31 cellular contexts compared by ENCODE assay signal in genomic region chr18:46716336-46716735, GRCh38. TPM values are rescaled to one million over a fixed set of nuclear protein-coding genes. Genes with fewer than 3 reads are reported as not detected.
"Had no signal": no experiment of that assay in that cellular context is flagged by ENCODE, and none has a peak within 500 bp of the region (broad histone marks: within the 10 kb centered on the region; RNA-seq: fewer than 3 reads in every experiment).

No MANE protein-coding gene starts in this region.

- H3K36me3 ChIP-seq: colonic mucosa, esophagus squamous epithelium, gastroesophageal sphincter, WERI-Rb-1 had no signal

- ATAC-seq: activated CD4-positive, CD25-positive, alpha-beta regulatory T cell treated with anti-CD3 and anti-CD28 coated beads, Interleukin-2, amount 50 U/mL, for 24 hours; activated CD8-positive, alpha-beta T cell treated with anti-CD3 and anti-CD28 coated beads for 36 hours; activated T-helper 17 cell treated with anti-CD3 and anti-CD28 coated beads, Interleukin-2, amount 50 U/mL, for 72 hours; gastroesophageal sphincter; T-helper 17 cell had no signal

- H3K9me3 ChIP-seq: colonic mucosa, esophagus squamous epithelium, gastroesophageal sphincter had no signal

- H3K4me3 ChIP-seq: colonic mucosa, esophagus squamous epithelium, gastroesophageal sphincter had no signal

- H3K4me1 ChIP-seq: colonic mucosa, gastroesophageal sphincter had no signal

- H3K27me3 ChIP-seq: colonic mucosa had no signal

- H3K27ac ChIP-seq: colonic mucosa, epithelial cell of prostate, esophagus squamous epithelium, gastroesophageal sphincter, WERI-Rb-1 had no signal

- DNase-seq: activated B cell treated with CpG ODN at 0.5 μM for 24 hours; activated CD4-positive, alpha-beta T cell treated with anti-CD3 and anti-CD28 coated beads for 48 hours; activated CD4-positive, alpha-beta T cell treated with anti-CD3 and anti-CD28 coated beads, Interleukin-2, amount 50 U/mL, for 1 hour; activated CD4-positive, alpha-beta T cell treated with anti-CD3 and anti-CD28 coated beads, Interleukin-2, amount 50 U/mL, for 48 hours; activated CD8-positive, alpha-beta memory T cell treated with anti-CD3 and anti-CD28 coated beads for 24 hours; activated CD8-positive, alpha-beta T cell treated with anti-CD3 and anti-CD28 coated beads for 36 hours; activated effector memory CD4-positive, alpha-beta T cell treated with Interleukin-2 at 50 U/mL for 16 hours; activated gamma-delta T cell treated with Interleukin-2 at 50 U/mL for 16 hours; activated naive CD4-positive, alpha-beta T cell treated with anti-CD3 and anti-CD28 coated beads, Interleukin-2, amount 50 U/mL, for 16 hours; activated naive CD4-positive, alpha-beta T cell treated with Interleukin-2 at 50 U/mL for 16 hours; activated T-cell treated with anti-CD3 and anti-CD28 coated beads, Interleukin-2, amount 50 U/mL, for 4 hours; amniotic stem cell; central memory CD4-positive, alpha-beta T cell; cerebellar nuclear complex; colonic mucosa; effector CD8-positive, alpha-beta T cell; esophagus squamous epithelium; foreskin melanocyte; T-helper 1 cell; T-helper 17 cell; T1000; WERI-Rb-1 had no signal

RNA-seq across cellular contexts. Expression of gene ST8SIA5, which starts 40.5 kb away (rescaled TPM):
- total RNA-seq: activated B cell treated with CpG ODN at 0.5 μM for 24 hours; activated CD8-positive, alpha-beta T cell treated with anti-CD3 and anti-CD28 coated beads for 36 hours; esophagus squamous epithelium; fibroblast of villous mesenchyme had no signal

RNA-seq across cellular contexts. Expression of gene LOXHD1, which starts 59.3 kb away (rescaled TPM):
- total RNA-seq: activated B cell treated with CpG ODN at 0.5 μM for 24 hours; activated T-cell treated with anti-CD3 and anti-CD28 coated beads, Interleukin-2, amount 50 U/mL, for 4 hours; activated T-helper 17 cell treated with anti-CD3 and anti-CD28 coated beads, Interleukin-2, amount 50 U/mL, for 72 hours; astrocyte; colonic mucosa; endothelial cell of umbilical vein; fibroblast of lung; fibroblast of villous mesenchyme; glomerular endothelial cell had no signal
- polyA plus RNA-seq: endothelial cell of umbilical vein, fibroblast of lung had no signal
